Comparison of ENCODE assay signal across 19 cellular contexts in the genomic region with DNA sequence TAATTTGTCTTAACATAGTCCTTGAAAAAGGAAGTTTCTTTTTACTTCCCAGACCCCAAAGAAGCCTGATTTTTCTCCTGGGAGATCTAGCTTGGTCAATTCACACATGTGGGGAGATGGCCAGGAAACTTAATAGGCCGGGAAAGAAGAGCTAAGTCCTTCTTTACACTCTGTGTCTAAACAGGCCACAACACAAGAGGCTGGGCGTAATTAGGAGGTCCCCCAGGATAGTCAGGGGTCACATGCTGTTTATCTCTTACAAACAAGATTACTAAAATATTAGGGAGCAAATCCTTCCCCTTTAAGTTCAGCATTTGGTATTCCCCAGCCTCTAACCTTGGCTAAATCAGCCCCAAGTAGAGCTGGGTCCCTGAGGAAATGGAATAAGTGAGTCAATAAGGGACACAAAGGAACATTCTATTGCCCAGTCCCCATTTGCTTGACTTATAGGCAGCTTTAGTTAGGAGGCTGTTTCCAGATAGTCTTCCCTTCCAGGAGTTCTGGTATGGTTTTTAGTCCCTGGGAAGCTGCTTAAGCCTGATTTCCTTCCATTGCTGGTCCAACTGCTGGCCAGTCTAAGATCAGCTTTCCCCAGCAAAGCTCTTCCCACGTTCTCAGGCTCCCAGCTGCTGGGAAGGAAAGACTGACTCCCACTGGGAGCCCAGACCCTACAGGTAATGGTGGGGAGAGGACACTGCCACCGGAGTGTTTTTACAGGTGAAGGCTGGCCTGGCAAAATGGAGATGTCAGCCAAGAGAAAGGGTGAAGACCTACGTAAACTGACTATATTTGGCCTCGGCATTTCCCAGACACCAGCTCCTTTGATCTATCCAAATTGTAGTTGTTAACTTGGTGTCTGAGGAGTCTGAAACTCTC. TPM values are rescaled to one million over a fixed set of nuclear protein-coding genes. Genes with fewer than 3 reads are reported as not detected.
DNase-seq lines count a peak whose midpoint lies in the region; ATAC-seq and TF ChIP-seq lines count a peak whose summit lies in the region.
"Had no signal": no experiment of that assay in that cellular context is flagged by ENCODE, and none has a peak within 500 bp of the region (broad histone marks: within the 10 kb centered on the region; RNA-seq: fewer than 3 reads in every experiment).

No MANE protein-coding gene starts in this region.

- H3K27me3 ChIP-seq in colonic mucosa, result peaks cover 12% of the 10 kb centered on the region
- peaks cover 0 to 100% of the 10 kb centered on the region in 2 donors for H3K27me3 ChIP-seq in tibial nerve
- H3K27me3 ChIP-seq in neuronal stem cell (ENCODE audit: control insufficient read depth in 3 of 3, insufficient read depth in 3 of 3, low read depth in 1 of 3, low read length in 3 of 3), result peaks cover 53 to 100% (median 98%) of the 10 kb centered on the region in 3 experiments

- H2BK15ac ChIP-seq in neuronal stem cell (ENCODE audit: low read length), result no peak overlapping the region

- TF ChIP-seq POLR2A in tibial nerve (IDR thresholded peaks at IDR 0.05), result no peak

- H3K4me1 ChIP-seq in colonic mucosa, result peaks cover 6% of the 10 kb centered on the region
- H3K4me1 ChIP-seq in tibial nerve, result peaks cover 0 to 5% (median 2%) of the 10 kb centered on the region in 4 donors
- H3K4me1 ChIP-seq in neuronal stem cell (ENCODE audit: control insufficient read depth in 2 of 2, insufficient read depth in 1 of 2, low read depth in 1 of 2, low read length in 2 of 2), result no peaks in the 10 kb centered on the region

- H3K4ac ChIP-seq in neuronal stem cell (ENCODE audit: low read length), result no peak overlapping the region

- H3K27ac ChIP-seq in colonic mucosa (peak overlapping the region; percentile 61), tibial nerve (no peak overlapping the region), neuronal stem cell (replicated peaks; ENCODE audit: low read length) (no peak overlapping the region)
- H3K27ac ChIP-seq: 22Rv1, SJSA1 had no signal

- H3K79me1 ChIP-seq in neuronal stem cell (ENCODE audit: low read depth, low read length), result no peaks in the 10 kb centered on the region

- no peak overlapping the region for H3K4me2 ChIP-seq in neuronal stem cell (ENCODE audit: insufficient read depth, low read length, poor library complexity, severe bottlenecking)

- ATAC-seq in activated CD4-positive, alpha-beta T cell treated with anti-CD3 and anti-CD28 coated beads for 36 hours, result no peak
- ATAC-seq in GM21619 (IDR thresholded peaks at IDR 0.05; ENCODE audit: unreplicated experiment), result no peak

- POLR2A ChIA-PET in activated CD4-positive, alpha-beta T cell treated with anti-CD3 and anti-CD28 coated beads for 36 hours (lab: Charles Lee), result no interaction called here

- no peaks in the 10 kb centered on the region for H3K9me3 Mint-ChIP-seq in activated CD4-positive, alpha-beta T cell treated with anti-CD3 and anti-CD28 coated beads for 36 hours (ENCODE audit: low read depth)
- H3K9me3 Mint-ChIP-seq in activated CD4-positive, alpha-beta T cell treated with anti-CD3 and anti-CD28 coated beads, Interleukin-2, amount 10 ng/mL, durations not matched to agents 24 days and 14 days, result no peaks in the 10 kb centered on the region
- no peaks in the 10 kb centered on the region for H3K9me3 Mint-ChIP-seq in nephron progenitor cell
- no peaks in the 10 kb centered on the region for H3K9me3 Mint-ChIP-seq in osteocyte (ENCODE audit: unreplicated experiment)
- H3K9me3 Mint-ChIP-seq: HFFc6 had no signal

- H3K36me3 Mint-ChIP-seq in activated CD4-positive, alpha-beta T cell treated with anti-CD3 and anti-CD28 coated beads for 36 hours (ENCODE audit: low read depth), result no peaks in the 10 kb centered on the region
- H3K36me3 Mint-ChIP-seq in activated CD4-positive, alpha-beta T cell treated with anti-CD3 and anti-CD28 coated beads, Interleukin-2, amount 10 ng/mL, durations not matched to agents 24 days and 14 days (ENCODE audit: low read depth), result peaks cover 2% of the 10 kb centered on the region
- peaks cover 13% of the 10 kb centered on the region for H3K36me3 Mint-ChIP-seq in nephron progenitor cell (ENCODE audit: low read depth)
- no peaks in the 10 kb centered on the region for H3K36me3 Mint-ChIP-seq in osteocyte (ENCODE audit: unreplicated experiment)

- H3K36me3 ChIP-seq in colonic mucosa (no peaks in the 10 kb centered on the region), tibial nerve (no peaks in the 10 kb centered on the region), neuronal stem cell (replicated peaks in 1 of 2; ENCODE audit: control insufficient read depth in 2 of 2, insufficient read depth in 2 of 2, low read length in 2 of 2) (no peaks in the 10 kb centered on the region)
- H3K36me3 ChIP-seq: SJSA1 had no signal

- peaks cover 84% of the 10 kb centered on the region for H3K27me3 Mint-ChIP-seq in activated CD4-positive, alpha-beta T cell treated with anti-CD3 and anti-CD28 coated beads for 36 hours
- peaks cover 97% of the 10 kb centered on the region for H3K27me3 Mint-ChIP-seq in activated CD4-positive, alpha-beta T cell treated with anti-CD3 and anti-CD28 coated beads, Interleukin-2, amount 10 ng/mL, durations not matched to agents 24 days and 14 days
- H3K27me3 Mint-ChIP-seq in nephron progenitor cell (ENCODE audit: low read depth, poor library complexity), result peaks cover 1% of the 10 kb centered on the region
- peaks cover 99% of the 10 kb centered on the region for H3K27me3 Mint-ChIP-seq in osteocyte (ENCODE audit: unreplicated experiment)

- no peaks in the 10 kb centered on the region for H3K9me3 ChIP-seq in colonic mucosa
- no peaks in the 10 kb centered on the region for H3K9me3 ChIP-seq in tibial nerve
- H3K9me3 ChIP-seq in neuronal stem cell (replicated peaks in 1 of 2; ENCODE audit: control insufficient read depth in 2 of 2, insufficient read depth in 1 of 2, low read depth in 1 of 2, low read length in 2 of 2), result peaks cover 2 to 3% of the 10 kb centered on the region in 2 donors
- H3K9me3 ChIP-seq: SJSA1 had no signal

- no peak overlapping the region for H2AK5ac ChIP-seq in neuronal stem cell (ENCODE audit: low read depth, low read length)

- H2AFZ ChIP-seq in neuronal stem cell (ENCODE audit: low read length), result no peak overlapping the region

- no peak for DNase-seq in activated CD4-positive, alpha-beta T cell treated with anti-CD3 and anti-CD28 coated beads for 36 hours
- DNase-seq in activated CD4-positive, alpha-beta T cell treated with anti-CD3 and anti-CD28 coated beads, Interleukin-2, amount 10 ng/mL, durations not matched to agents 24 days and 14 days, result no peak
- DNase-seq in colonic mucosa (no peak), nephron progenitor cell (no peak), tibial nerve (ENCODE audit: low spot score in 2 of 2) (no peak), neuronal stem cell (ENCODE audit: low spot score) (no peak), osteocyte (ENCODE audit: extremely low spot score, unreplicated experiment) (no peak)
- DNase-seq: GDM1, HFFc6, NCI-H1417 treated with DMSO at 0.1 percent for 48 hours, NCI-H187 treated with DMSO at 0.1 percent for 48 hours, NCI-H226, NCI-H524, NCI-H82 had no signal

- no peak overlapping the region for H3K23ac ChIP-seq in neuronal stem cell (ENCODE audit: low read depth, low read length, poor library complexity)

- H3K9ac ChIP-seq in colonic mucosa (ENCODE audit: low read depth in 2 of 2, low read length in 2 of 2), result peak overlapping the region; percentile 9 to 13
- no peak overlapping the region for H3K9ac ChIP-seq in neuronal stem cell (ENCODE audit: low read depth, low read length, poor library complexity)

- no peak overlapping the region for H3K4me3 Mint-ChIP-seq in activated CD4-positive, alpha-beta T cell treated with anti-CD3 and anti-CD28 coated beads for 36 hours
- H3K4me3 Mint-ChIP-seq in activated CD4-positive, alpha-beta T cell treated with anti-CD3 and anti-CD28 coated beads, Interleukin-2, amount 10 ng/mL, durations not matched to agents 24 days and 14 days, result no peak overlapping the region
- H3K4me3 Mint-ChIP-seq in nephron progenitor cell, result peak overlapping the region; percentile 99
- H3K4me3 Mint-ChIP-seq in osteocyte (ENCODE audit: unreplicated experiment), result no peak overlapping the region
- H3K4me3 Mint-ChIP-seq: HFFc6 had no signal

- H4K91ac ChIP-seq in neuronal stem cell (ENCODE audit: low read depth, low read length, poor library complexity), result no peak overlapping the region

- TF ChIP-seq CTCF in colonic mucosa (IDR thresholded peaks at IDR 0.05), result no peak
- no peak for TF ChIP-seq CTCF in nephron progenitor cell (IDR thresholded peaks at IDR 0.05)
- no peak for TF ChIP-seq CTCF in tibial nerve (IDR thresholded peaks at IDR 0.05)
- TF ChIP-seq CTCF in osteocyte (IDR thresholded peaks at IDR 0.05), result no peak

- H3K27ac Mint-ChIP-seq in activated CD4-positive, alpha-beta T cell treated with anti-CD3 and anti-CD28 coated beads for 36 hours, result peak overlapping the region; percentile 4
- H3K27ac Mint-ChIP-seq in activated CD4-positive, alpha-beta T cell treated with anti-CD3 and anti-CD28 coated beads, Interleukin-2, amount 10 ng/mL, durations not matched to agents 24 days and 14 days, result no peak overlapping the region
- H3K27ac Mint-ChIP-seq in nephron progenitor cell (peak overlapping the region; percentile 83), osteocyte (ENCODE audit: unreplicated experiment) (no peak overlapping the region)
- H3K27ac Mint-ChIP-seq: CD14-positive monocyte, HFFc6 had no signal

- H2BK120ac ChIP-seq in neuronal stem cell (ENCODE audit: low read depth, low read length), result no peak overlapping the region

- H4K8ac ChIP-seq in neuronal stem cell (ENCODE audit: low read depth, low read length), result no peak overlapping the region

- H3K14ac ChIP-seq in neuronal stem cell (ENCODE audit: low read length), result no peak overlapping the region

- 48 to 70% methylated on average over 6 of the region's 6 CpGs for WGBS in tibial nerve, 2 donors
- WGBS in neuronal stem cell (ENCODE audit: extremely low coverage in 2 of 2, insufficient read length in 2 of 2, insufficient replicate concordance in 1 of 2), 2 donors, result no CpG with 5 or more reads among the region's 6 CpGs

- H3K4me3 ChIP-seq in colonic mucosa (no peak overlapping the region), tibial nerve (no peak overlapping the region), neuronal stem cell (ENCODE audit: low read length in 2 of 2) (no peak overlapping the region)
- H3K4me3 ChIP-seq: SJSA1 had no signal

- CTCF ChIA-PET in activated CD4-positive, alpha-beta T cell treated with anti-CD3 and anti-CD28 coated beads for 36 hours (lab: Charles Lee), result interaction anchor here (0.7 to 2.0 kb wide), 12 partner anchors 14 to 613 kb away, joined by 3 to 9 read pairs (median 4); a partner anchor contains a TSS

- H3K4me1 Mint-ChIP-seq in activated CD4-positive, alpha-beta T cell treated with anti-CD3 and anti-CD28 coated beads for 36 hours, result peaks cover 3% of the 10 kb centered on the region
- peaks cover 8% of the 10 kb centered on the region for H3K4me1 Mint-ChIP-seq in activated CD4-positive, alpha-beta T cell treated with anti-CD3 and anti-CD28 coated beads, Interleukin-2, amount 10 ng/mL, durations not matched to agents 24 days and 14 days
- H3K4me1 Mint-ChIP-seq in nephron progenitor cell (peaks cover 99% of the 10 kb centered on the region), osteocyte (ENCODE audit: unreplicated experiment) (no peaks in the 10 kb centered on the region)

- no peak for TF ChIP-seq EP300 in tibial nerve (IDR thresholded peaks at IDR 0.05)

- H3K18ac ChIP-seq in neuronal stem cell (ENCODE audit: low read length), result no peak overlapping the region

- H2BK12ac ChIP-seq in neuronal stem cell (ENCODE audit: low read length), result no peak overlapping the region

- H2BK5ac ChIP-seq in neuronal stem cell (ENCODE audit: low read length), result no peak overlapping the region

- intact Hi-C loops in activated CD4-positive, alpha-beta T cell treated with anti-CD3 and anti-CD28 coated beads for 36 hours (cut with DNase I, micrococcal nuclease), result no loop called here
- intact Hi-C loops in activated CD4-positive, alpha-beta T cell treated with anti-CD3 and anti-CD28 coated beads, Interleukin-2, amount 10 ng/mL, durations not matched to agents 24 days and 14 days (cut with micrococcal nuclease), result loop anchor here (2.0 to 5.0 kb wide), 2 partner anchors 23 to 82 kb away; a partner anchor contains a TSS
- intact Hi-C loops in colonic mucosa (cut with DNase I), result loop anchor here (5.0 kb wide), 1 partner anchor 82 kb away; a partner anchor contains a TSS

RNA-seq across cellular contexts. Expression of a gene that starts 14.1 kb away (rescaled TPM):
- total RNA-seq in activated CD4-positive, alpha-beta T cell treated with anti-CD3 and anti-CD28 coated beads for 36 hours, result 1 to 10 TPM; 1.9 to 2.5 TPM
- total RNA-seq in activated CD4-positive, alpha-beta T cell treated with anti-CD3 and anti-CD28 coated beads, Interleukin-2, amount 10 ng/mL, durations not matched to agents 24 days and 14 days, result 0.21 and 0.30 TPM in 2 replicates
- total RNA-seq in colonic mucosa, result 10 to 100 TPM; 37.1 to 73.9 TPM
- total RNA-seq in tibial nerve, result under 1 TPM in 2 of 4 donors, not detected in 2; 0.21 to 0.30 TPM
- polyA plus RNA-seq in neuronal stem cell (2013, experiment 1 of 2), result not detected
- not detected for polyA plus RNA-seq in neuronal stem cell (2013, experiment 2 of 2)
- total RNA-seq in osteocyte, result not detected in 2 replicates
- total RNA-seq: HFFc6 had no signal
- polyA plus RNA-seq: CD14-positive monocyte had no signal

RNA-seq across cellular contexts. Expression of a gene that starts 25.1 kb away (rescaled TPM):
- not detected for total RNA-seq in activated CD4-positive, alpha-beta T cell treated with anti-CD3 and anti-CD28 coated beads for 36 hours
- not detected in 2 replicates for total RNA-seq in activated CD4-positive, alpha-beta T cell treated with anti-CD3 and anti-CD28 coated beads, Interleukin-2, amount 10 ng/mL, durations not matched to agents 24 days and 14 days
- total RNA-seq in colonic mucosa (1 to 10 TPM; 4.2 to 7.4 TPM), tibial nerve (under 1 TPM in 2 of 4 donors, not detected in 2; 0.66 to 0.90 TPM), osteocyte (not detected in 2 replicates)
- polyA plus RNA-seq in neuronal stem cell (2013, experiment 1 of 2), result not detected
- polyA plus RNA-seq in neuronal stem cell (2013, experiment 2 of 2), result not detected
- total RNA-seq: HFFc6, MCF 10A, SJSA1 had no signal
- polyA plus RNA-seq: CD14-positive monocyte had no signal

RNA-seq across cellular contexts. Expression of a gene that starts 29.4 kb away (rescaled TPM):
- total RNA-seq in activated CD4-positive, alpha-beta T cell treated with anti-CD3 and anti-CD28 coated beads for 36 hours, result under 1 TPM; 0.25 to 0.30 TPM
- total RNA-seq in activated CD4-positive, alpha-beta T cell treated with anti-CD3 and anti-CD28 coated beads, Interleukin-2, amount 10 ng/mL, durations not matched to agents 24 days and 14 days, result 0.30 and 0.36 TPM in 2 replicates
- total RNA-seq in colonic mucosa (10 to 100 TPM; 25.9 to 31.4 TPM), tibial nerve (1 to 10 TPM; 1.8 to 4.0 (median 2.3) TPM), osteocyte (not detected in 2 replicates)
- polyA plus RNA-seq in neuronal stem cell (2013, experiment 1 of 2), result not detected
- not detected for polyA plus RNA-seq in neuronal stem cell (2013, experiment 2 of 2)
- total RNA-seq: HFFc6, MCF 10A had no signal
- polyA plus RNA-seq: CD14-positive monocyte had no signal

RNA-seq across cellular contexts. Expression of a gene that starts 35.4 kb away (rescaled TPM):
- not detected for total RNA-seq in activated CD4-positive, alpha-beta T cell treated with anti-CD3 and anti-CD28 coated beads for 36 hours
- total RNA-seq in activated CD4-positive, alpha-beta T cell treated with anti-CD3 and anti-CD28 coated beads, Interleukin-2, amount 10 ng/mL, durations not matched to agents 24 days and 14 days, result 0.33 and 0.36 TPM in 2 replicates
- 10 to 100 TPM; 30.0 to 71.0 TPM for total RNA-seq in colonic mucosa
- 1 to 10 TPM in 3 of 4 donors, under 1 TPM in 1; 0.66 to 5.1 (median 2.9) TPM for total RNA-seq in tibial nerve
- not detected for polyA plus RNA-seq in neuronal stem cell (2013, experiment 1 of 2)
- not detected for polyA plus RNA-seq in neuronal stem cell (2013, experiment 2 of 2)
- total RNA-seq in osteocyte, result not detected in 2 replicates
- total RNA-seq: HFFc6, MCF 10A had no signal
- polyA plus RNA-seq: CD14-positive monocyte had no signal

RNA-seq across cellular contexts. Expression of a gene that starts 46.6 kb away (rescaled TPM):
- not detected for total RNA-seq in activated CD4-positive, alpha-beta T cell treated with anti-CD3 and anti-CD28 coated beads for 36 hours
- not detected in 2 replicates for total RNA-seq in activated CD4-positive, alpha-beta T cell treated with anti-CD3 and anti-CD28 coated beads, Interleukin-2, amount 10 ng/mL, durations not matched to agents 24 days and 14 days
- total RNA-seq in colonic mucosa, result 10 to 100 TPM; 11.0 to 22.7 TPM
- total RNA-seq in tibial nerve, result 1 to 10 TPM in 2 of 4 donors, not detected in 2; 1.6 to 1.8 TPM
- polyA plus RNA-seq in neuronal stem cell (2013, experiment 1 of 2), result not detected
- not detected for polyA plus RNA-seq in neuronal stem cell (2013, experiment 2 of 2)
- total RNA-seq in osteocyte, result not detected in 2 replicates
- total RNA-seq: HFFc6, MCF 10A had no signal
- polyA plus RNA-seq: CD14-positive monocyte had no signal

Comparison
In these comparisons a context has a peak if more than half of its experiments do, and no peak if none do; other contexts are left out.
1. H3K27ac Mint-ChIP-seq: peak in activated CD4-positive, alpha-beta T cell treated with anti-CD3 and anti-CD28 coated beads for 36 hours (single experiment) and nephron progenitor cell (single experiment); none in activated CD4-positive, alpha-beta T cell treated with anti-CD3 and anti-CD28 coated beads, Interleukin-2, amount 10 ng/mL, durations not matched to agents 24 days and 14 days (single experiment) and osteocyte (single experiment).
2. intact Hi-C loops: an anchor here in activated CD4-positive, alpha-beta T cell treated with anti-CD3 and anti-CD28 coated beads, Interleukin-2, amount 10 ng/mL, durations not matched to agents 24 days and 14 days (2.0 to 5.0 kb wide) and colonic mucosa (5.0 kb wide); none called in activated CD4-positive, alpha-beta T cell treated with anti-CD3 and anti-CD28 coated beads for 36 hours.
3. RNA of a gene that starts 14.1 kb away (total RNA-seq): 37.1 to 73.9 TPM in colonic mucosa; 1.9 to 2.5 TPM in activated CD4-positive, alpha-beta T cell treated with anti-CD3 and anti-CD28 coated beads for 36 hours, 0.21 to 0.30 TPM in activated CD4-positive, alpha-beta T cell treated with anti-CD3 and anti-CD28 coated beads, Interleukin-2, amount 10 ng/mL, durations not matched to agents 24 days and 14 days, 0.21 to 0.30 TPM in tibial nerve and not detected in osteocyte; every median in the first group is over 10 times any median in the second.
4. RNA of a gene that starts 29.4 kb away (total RNA-seq): 25.9 to 31.4 TPM in colonic mucosa; 1.8 to 4.0 TPM in tibial nerve, 0.30 to 0.36 TPM in activated CD4-positive, alpha-beta T cell treated with anti-CD3 and anti-CD28 coated beads, Interleukin-2, amount 10 ng/mL, durations not matched to agents 24 days and 14 days, 0.25 to 0.30 TPM in activated CD4-positive, alpha-beta T cell treated with anti-CD3 and anti-CD28 coated beads for 36 hours and not detected in osteocyte; every median in the first group is over 4 times any median in the second.